18 cellular contexts compared by ENCODE assay signal in the genomic region with DNA sequence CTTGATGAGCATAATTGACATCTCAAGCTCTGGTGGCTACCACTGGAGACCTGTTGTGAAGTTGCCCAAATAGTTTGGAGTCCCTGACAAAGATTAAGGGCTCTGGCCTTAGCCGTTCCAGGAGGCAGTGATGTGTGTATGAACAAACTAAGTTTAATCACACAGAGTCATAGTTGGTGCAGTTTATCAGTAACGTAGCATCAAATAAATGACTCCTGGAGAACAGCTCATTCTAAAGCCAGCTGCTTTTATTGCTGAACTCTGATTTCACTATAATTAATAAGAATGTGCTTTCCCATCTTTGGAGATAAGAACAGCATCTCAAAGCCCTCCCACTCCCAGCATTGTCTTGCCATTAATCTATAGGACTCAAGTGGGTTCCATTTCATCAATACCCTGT.
DNase-seq lines count a peak whose midpoint lies in the region; ATAC-seq and TF ChIP-seq lines count a peak whose summit lies in the region.
"Had no signal": no experiment of that assay in that cellular context is flagged by ENCODE, and none has a peak within 500 bp of the region (broad histone marks: within the 10 kb centered on the region; RNA-seq: fewer than 3 reads in every experiment).

No MANE protein-coding gene starts in this region.

- intact Hi-C loops in psoas muscle (cut with DNase I), result no loop called here

- H3K27ac Mint-ChIP-seq in neural progenitor cell, result no peak overlapping the region
- H3K27ac Mint-ChIP-seq: CD4-positive, alpha-beta memory T cell had no signal

- ATAC-seq in HG02588 (IDR thresholded peaks at IDR 0.05; ENCODE audit: unreplicated experiment) (no peak), psoas muscle (no peak), HG02610 (IDR thresholded peaks at IDR 0.05; ENCODE audit: unreplicated experiment) (no peak)
- ATAC-seq: GM12878 had no signal

- no peak overlapping the region for H3K4me3 Mint-ChIP-seq in neural progenitor cell
- H3K4me3 Mint-ChIP-seq: CD4-positive, alpha-beta memory T cell; GM23338 had no signal

- no peaks in the 10 kb centered on the region for H3K36me3 Mint-ChIP-seq in neural progenitor cell
- H3K36me3 Mint-ChIP-seq: CD4-positive, alpha-beta memory T cell had no signal

- WGBS in psoas muscle, 3 donors, result 90 to 94% (median 90%) methylated on average over 2 of the region's 2 CpGs

- in situ Hi-C loops in GM13977 (cut with MboI; ENCODE audit: low pct_unique_long_range_greater_than_20kb, low sequenced_read_pairs, unreplicated experiment), result no loop called here

- H3K4me3 ChIP-seq in cardiac fibroblast (replicated peaks in 1 of 2; ENCODE audit: low read depth in 2 of 2, low read length in 2 of 2), result no peak overlapping the region
- H3K4me3 ChIP-seq in neural progenitor cell, result no peak overlapping the region
- H3K4me3 ChIP-seq in psoas muscle, result no peak overlapping the region
- H3K4me3 ChIP-seq: GM12878, GM23338, SJCRH30 had no signal

- H3K4me1 Mint-ChIP-seq in neural progenitor cell, result peaks cover 6% of the 10 kb centered on the region
- H3K4me1 Mint-ChIP-seq: CD4-positive, alpha-beta memory T cell had no signal

- DNase-seq in AG20443 (ENCODE audit: low spot score), result peak; percentile 38
- peak; percentile 15 for DNase-seq in M059J (ENCODE audit: low read depth)
- DNase-seq in cardiac fibroblast (ENCODE audit: low read depth in 2 of 2), result peak; percentile 6 to 36
- peak; percentile 30 for DNase-seq in neural progenitor cell (ENCODE audit: low spot score)
- no peak for DNase-seq in GM13977 (ENCODE audit: low spot score)
- no peak for DNase-seq in psoas muscle
- DNase-seq: CD4-positive, alpha-beta memory T cell; DMS79; GDM1; NCI-H1417 treated with DMSO at 0.1 percent for 48 hours; NCI-H1930; NCI-H446; NCI-H69; SJCRH30 had no signal

- no peak overlapping the region for H2AFZ ChIP-seq in neural progenitor cell (replicated peaks)
- H2AFZ ChIP-seq: GM23338 had no signal

- H3K27ac ChIP-seq in neural progenitor cell (no peak overlapping the region), psoas muscle (no peak overlapping the region)
- H3K27ac ChIP-seq: SJCRH30 had no signal

- no peaks in the 10 kb centered on the region for H3F3A ChIP-seq in neural progenitor cell (ENCODE audit: low read depth)

- H4K20me1 ChIP-seq in neural progenitor cell (ENCODE audit: low read depth), result no peaks in the 10 kb centered on the region

- no peaks in the 10 kb centered on the region for H3K79me2 ChIP-seq in neural progenitor cell (ENCODE audit: low read depth)

- H3K27me3 ChIP-seq in neural progenitor cell, result no peaks in the 10 kb centered on the region
- H3K27me3 ChIP-seq in psoas muscle (ENCODE audit: insufficient read depth in 3 of 3, low read length in 2 of 3), result no peaks in the 10 kb centered on the region
- H3K27me3 ChIP-seq: SJCRH30 had no signal

- H3K36me3 ChIP-seq in neural progenitor cell (no peaks in the 10 kb centered on the region), psoas muscle (ENCODE audit: insufficient read depth in 1 of 2, low read depth in 1 of 2) (no peaks in the 10 kb centered on the region)
- H3K36me3 ChIP-seq: SJCRH30 had no signal

- H3K4me1 ChIP-seq in neural progenitor cell (peaks cover 14% of the 10 kb centered on the region), psoas muscle (no peaks in the 10 kb centered on the region)
- H3K4me1 ChIP-seq: SJCRH30 had no signal

- peaks cover 5% of the 10 kb centered on the region for H3K9me3 Mint-ChIP-seq in neural progenitor cell

- no peak for TF ChIP-seq CTCF in cardiac fibroblast (IDR thresholded peaks at IDR 0.05; ENCODE audit: low read depth, low read length)
- no peak for TF ChIP-seq CTCF in neural progenitor cell (IDR thresholded peaks at IDR 0.05)
- TF ChIP-seq CTCF in GM13977 (IDR thresholded peaks at IDR 0.05; ENCODE audit: extremely low read depth, insufficient read depth, missing control alignments), result no peak
- TF ChIP-seq CTCF in psoas muscle (IDR thresholded peaks at IDR 0.05), result no peak

- H3K9me3 ChIP-seq in neural progenitor cell (ENCODE audit: low read depth), result no peaks in the 10 kb centered on the region
- H3K9me3 ChIP-seq in psoas muscle, result no peaks in the 10 kb centered on the region
- H3K9me3 ChIP-seq: SJCRH30 had no signal

- no peaks in the 10 kb centered on the region for H3K27me3 Mint-ChIP-seq in neural progenitor cell (ENCODE audit: insufficient read depth, low read depth)
- H3K27me3 Mint-ChIP-seq: CD4-positive, alpha-beta memory T cell had no signal

- peak overlapping the region; percentile 6 for H3K4me2 ChIP-seq in neural progenitor cell
- H3K4me2 ChIP-seq: GM23338 had no signal

- no peak overlapping the region for H3K9ac ChIP-seq in neural progenitor cell

Comparison
In these comparisons a context has a peak if more than half of its experiments do, and no peak if none do; other contexts are left out.
1. DNase-seq: peak in AG20443 (single experiment), M059J (single experiment), cardiac fibroblast (2 of 2) and neural progenitor cell (single experiment); none in GM13977 (single experiment) and psoas muscle (0 of 2).